1 cellular context compared by ENCODE assay signal in the genomic region with DNA sequence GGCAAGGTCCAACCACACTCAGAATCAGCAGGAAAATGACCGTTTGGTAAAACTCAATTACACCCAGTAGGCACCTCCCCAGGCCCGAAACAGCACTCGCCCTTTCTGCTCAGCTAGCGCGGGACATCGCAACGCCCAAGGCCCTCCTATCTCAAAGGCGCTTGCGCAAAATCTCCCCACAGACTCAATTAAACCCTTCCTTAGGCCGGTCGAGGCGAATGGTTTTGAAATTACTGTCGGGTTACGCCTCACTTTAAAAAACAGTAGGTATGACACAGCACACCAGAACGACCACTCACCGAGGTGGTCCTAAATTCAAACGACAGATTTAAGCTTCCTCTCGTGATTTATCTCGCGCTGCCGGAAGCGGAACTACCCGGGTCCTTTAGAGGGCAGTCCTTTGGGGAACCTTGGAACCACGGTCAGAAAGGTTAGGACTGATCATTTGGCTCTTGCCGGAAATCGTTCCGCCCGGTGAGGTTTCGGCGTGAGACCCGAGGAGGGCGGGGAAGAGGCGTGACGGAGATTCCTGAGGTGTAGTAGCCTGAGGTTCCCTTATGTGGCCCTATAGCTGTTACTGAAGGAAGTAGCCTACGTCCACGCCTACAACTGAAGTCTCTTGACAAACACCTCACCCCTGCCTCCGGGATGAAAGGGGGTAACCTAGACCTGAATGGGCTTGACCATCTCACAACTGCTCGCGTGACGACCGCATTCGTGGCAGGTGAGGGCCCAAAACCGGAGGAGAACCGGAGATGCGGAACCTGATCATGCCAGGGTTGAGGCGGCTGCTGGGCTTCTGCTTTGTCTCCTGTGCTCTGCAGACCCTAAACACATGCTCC.
TF ChIP-seq lines count a peak whose summit lies in the region.

TSS of gene GIN1 (minus strand) at position 374 of the 842 bp plus-strand sequence. CDS start 11,431 bp downstream, outside the sequence.
TSS of gene PPIP5K2 (plus strand) at position 537 of the 842 bp plus-strand sequence. CDS start 9,289 bp downstream, outside the sequence.

TF ChIP-seq in K562, 482 proteins besides CTCF, POLR2A, EP300 and RAD21 (continued from another document):
- TF ChIP-seq CEBPZ (IDR thresholded peaks at IDR 0.05; ENCODE audit: borderline replicate concordance, low read depth, low read length): no peak
